ENCODE assay signal across 8 cellular contexts in genomic region chr9:125632321-125633115, GRCh38.
A peak's percentile ranks its signal among the peaks of the same experiment; 100 is the strongest.
DNase-seq lines count a peak whose midpoint lies in the region; TF ChIP-seq lines count a peak whose summit lies in the region.

No MANE protein-coding gene starts in this region.

- H3K9me2 ChIP-seq in SU-DHL-6 (replicated peaks; ENCODE audit: insufficient read depth, low read length), result no peaks in the 10 kb centered on the region

- H2AK5ac ChIP-seq in H9 (ENCODE audit: insufficient read length, low read length), result no peak overlapping the region

- no CpG with 5 or more reads among the region's 4 CpGs for WGBS in H9 (ENCODE audit: extremely low coverage, insufficient read length, low lambda C conversion rate)
- 40% methylated on average over 4 of the region's 4 CpGs; no CpG with 5 or more reads in 1 of the 2 donors for WGBS in transverse colon (ENCODE audit: low coverage in 1 of 2), 2 donors

- no peak overlapping the region for H3K56ac ChIP-seq in H9 (ENCODE audit: insufficient read length, low read depth, low read length)

- H3K27ac ChIP-seq in H9 (ENCODE audit: insufficient read length, low read depth, low read length) (no peak overlapping the region), SU-DHL-6 (ENCODE audit: low read depth, low read length) (peak overlapping the region; percentile 89), transverse colon (peak overlapping the region in 1 of 4 donors; percentile 26)

- no peak overlapping the region for H3T11ph ChIP-seq in H9 (ENCODE audit: low read length)

- H3K4ac ChIP-seq in H9 (ENCODE audit: low read depth, low read length), result no peak overlapping the region

- no peak overlapping the region for H4K91ac ChIP-seq in H9 (ENCODE audit: insufficient read length, low read depth, low read length)

- no peaks in the 10 kb centered on the region for H3K36me3 ChIP-seq in SU-DHL-6 (ENCODE audit: low read length)
- H3K36me3 ChIP-seq in transverse colon, result no peaks in the 10 kb centered on the region

- no peaks in the 10 kb centered on the region for H3K23me2 ChIP-seq in H9 (ENCODE audit: insufficient read length, low read depth, low read length, poor library complexity, severe bottlenecking)

- no peak overlapping the region for H3K4me3 ChIP-seq in Jurkat, Clone E6-1 (ENCODE audit: low read length)
- H3K4me3 ChIP-seq in SU-DHL-6 (ENCODE audit: insufficient read depth, low read length, poor library complexity, severe bottlenecking) (peak overlapping the region; percentile 23), transverse colon (no peak overlapping the region)

- intact Hi-C loops in transverse colon (cut with DNase I; ENCODE audit: low total_unique reads), result loop anchor here (5.0 kb wide), 1 partner anchor 225 kb away; no protein-coding TSS in a partner anchor

- no peak overlapping the region for H2BK120ac ChIP-seq in H9 (ENCODE audit: low read depth, low read length, poor library complexity, severe bottlenecking)

- H3K4me2 ChIP-seq in H9 (ENCODE audit: insufficient read depth, insufficient read length, low read length) (no peak overlapping the region), SU-DHL-6 (ENCODE audit: low read depth, low read length, poor library complexity, severe bottlenecking) (peak overlapping the region; percentile 65)

- H3K14ac ChIP-seq in H9 (ENCODE audit: insufficient read depth, low read length), result no peak overlapping the region

- H2BK5ac ChIP-seq in H9 (ENCODE audit: insufficient read length, low read length), result no peak overlapping the region

- H3K27ac Mint-ChIP-seq in H9, result peak overlapping the region; percentile 47 to 53 (median 50); a peak in 3 of 7 replicates

- no peak overlapping the region for H3K9ac ChIP-seq in H9 (ENCODE audit: extremely low read depth, insufficient read length, low read length)
- peak overlapping the region; percentile 34 for H3K9ac ChIP-seq in SU-DHL-6 (ENCODE audit: low read length)

- DNase-seq in activated T-cell treated with anti-CD3 and anti-CD28 coated beads for 24 hours (ENCODE audit: low read depth) (peak; percentile 35), H9 (no peak), kidney tubule cell (ENCODE audit: low spot score) (peak; percentile 90), transverse colon (no peak), mesenteric fat pad (ENCODE audit: low spot score) (no peak)
- DNase-seq in activated T-cell treated with anti-CD3 and anti-CD28 coated beads, Interleukin-2, amount 50 U/mL, for 1 hour, result no peak
- peak; percentile 49 for DNase-seq in Jurkat, Clone E6-1 (ENCODE audit: low read depth, low spot score)

- H3K4me1 ChIP-seq in H9 (ENCODE audit: insufficient read depth, low read length) (peaks cover 7% of the 10 kb centered on the region; the same call in 1 of the 2 replicates), transverse colon (peaks cover 17 to 34% (median 24%) of the 10 kb centered on the region in 4 donors)

- peaks cover 31 to 40% of the 10 kb centered on the region in 2 experiments for H3K4me1 Mint-ChIP-seq in H9

- H3K9me3 Mint-ChIP-seq in H9, result no peaks in the 10 kb centered on the region

- H4K8ac ChIP-seq in H9 (replicated peaks; ENCODE audit: insufficient read length, low read depth, low read length), result no peak overlapping the region

- no peak overlapping the region for H2AFZ ChIP-seq in H9 (ENCODE audit: low read length)
- no peak overlapping the region for H2AFZ ChIP-seq in SU-DHL-6 (ENCODE audit: low read depth, low read length, severe bottlenecking)

- no peak overlapping the region for H2BK15ac ChIP-seq in H9 (ENCODE audit: low read depth, low read length)

- peaks cover 24% of the 10 kb centered on the region for H3F3A ChIP-seq in SU-DHL-6 (ENCODE audit: insufficient read depth)

- H3K36me3 Mint-ChIP-seq in H9 (ENCODE audit: insufficient read depth in 1 of 3, low read depth in 3 of 3), result 0 out of 7 replicates have a peak, but pooled peaks cover 0 to 3% (median 0%) of the 10 kb centered on the region in 3 experiments

- no peak for TF ChIP-seq EP300 in transverse colon (IDR thresholded peaks at IDR 0.05; ENCODE audit: low read depth)

- H3K27me3 Mint-ChIP-seq in H9 (ENCODE audit: low read depth), result no peaks in the 10 kb centered on the region

- no peaks in the 10 kb centered on the region for H4K20me1 ChIP-seq in H9 (ENCODE audit: control insufficient read depth, insufficient read depth, insufficient read length)
- H4K20me1 ChIP-seq in SU-DHL-6 (ENCODE audit: low read depth, low read length), result peaks cover 13% of the 10 kb centered on the region; the same call in 1 of the 2 replicates

- H3K18ac ChIP-seq in H9 (ENCODE audit: insufficient read length, low read depth, low read length), result no peak overlapping the region

- H2BK12ac ChIP-seq in H9 (ENCODE audit: insufficient read length, low read depth, low read length), result no peak overlapping the region

- H3K79me2 ChIP-seq in H9 (ENCODE audit: insufficient read depth, low read length), result peaks cover 8% of the 10 kb centered on the region
- peaks cover 20% of the 10 kb centered on the region; the same call in 1 of the 2 replicates for H3K79me2 ChIP-seq in SU-DHL-6 (ENCODE audit: insufficient read depth, low read length)

- H4K5ac ChIP-seq in H9 (ENCODE audit: insufficient read length, low read depth, low read length), result no peak overlapping the region

- no peak overlapping the region for H3K4me3 Mint-ChIP-seq in H9

- TF ChIP-seq POLR2A in transverse colon (IDR thresholded peaks at IDR 0.05), result no peak

- H2BK20ac ChIP-seq in H9 (ENCODE audit: low read depth, low read length, poor library complexity, severe bottlenecking), result no peak overlapping the region

- no peaks in the 10 kb centered on the region for H3K9me3 ChIP-seq in H9 (ENCODE audit: control insufficient read depth, low read depth, low read length)
- no peaks in the 10 kb centered on the region for H3K9me3 ChIP-seq in SU-DHL-6 (ENCODE audit: insufficient read depth, low read length)
- H3K9me3 ChIP-seq in transverse colon, result no peaks in the 10 kb centered on the region

- no peaks in the 10 kb centered on the region for H3K79me1 ChIP-seq in H9 (ENCODE audit: insufficient read depth, low read depth, low read length, poor library complexity, severe bottlenecking)

- no peaks in the 10 kb centered on the region for H3K27me3 ChIP-seq in H9 (ENCODE audit: insufficient read depth, low read length)
- H3K27me3 ChIP-seq in SU-DHL-6 (ENCODE audit: low read length), result no peaks in the 10 kb centered on the region
- H3K27me3 ChIP-seq in transverse colon, result no peaks in the 10 kb centered on the region

- no peak for TF ChIP-seq CTCF in H9 (conservative IDR thresholded peaks at IDR 0.05)
- TF ChIP-seq CTCF in SU-DHL-6 (IDR thresholded peaks at IDR 0.05; ENCODE audit: insufficient read depth, low read length, poor library complexity, severe bottlenecking), result no peak
- no peak for TF ChIP-seq CTCF in transverse colon (IDR thresholded peaks at IDR 0.05)

- H3K23ac ChIP-seq in H9 (ENCODE audit: insufficient read length, low read depth, low read length), result no peak overlapping the region

- in situ Hi-C loops in transverse colon (cut with MboI; ENCODE audit: low pct_ligation_motif_present in 1 of 4, low pct_unique_long_range_greater_than_20kb in 1 of 4, low sequenced_read_pairs in 3 of 4), result loop anchor here in 3 of 4 donors (10.0 to 25.0 kb wide), 2 partner anchors 78 to 220 kb away; no protein-coding TSS in a partner anchor

Comparison
In these comparisons a context has a peak if more than half of its experiments do, and no peak if none do; other contexts are left out.
1. DNase-seq: peak in activated T-cell treated with anti-CD3 and anti-CD28 coated beads for 24 hours (single experiment), Jurkat, Clone E6-1 (single experiment) and kidney tubule cell (single experiment); none in activated T-cell treated with anti-CD3 and anti-CD28 coated beads, Interleukin-2, amount 50 U/mL, for 1 hour (single experiment), H9 (single experiment), transverse colon (single experiment) and mesenteric fat pad (single experiment).